In the genomic region with DNA sequence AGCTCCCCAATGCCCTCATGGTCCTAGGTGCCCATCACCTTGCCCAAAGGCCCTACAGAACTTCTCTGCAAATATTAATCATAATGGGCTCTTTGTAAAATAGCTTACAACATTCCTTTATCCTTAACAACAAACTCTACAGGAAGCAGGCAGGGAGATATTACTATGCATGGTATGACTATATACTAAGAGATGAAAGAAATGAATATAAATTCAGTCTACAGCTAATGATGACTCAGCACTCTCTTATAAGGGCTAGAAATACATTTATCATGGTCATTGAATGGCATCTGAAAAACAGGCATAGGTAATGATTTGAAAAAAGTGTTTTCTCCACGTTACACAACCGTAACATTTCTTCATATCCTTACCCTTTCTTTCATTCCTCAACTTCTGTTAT, we compare ENCODE assay signal across 2 cellular contexts.
TF ChIP-seq lines count a peak whose summit lies in the region.

No MANE protein-coding gene starts in this region.

TF ChIP-seq in GM23338, 12 proteins besides CTCF, POLR2A, EP300 and RAD21:
- TF ChIP-seq JUNB (IDR thresholded peaks at IDR 0.05; ENCODE audit: unreplicated experiment), result no peak
- TF ChIP-seq POLR2AphosphoS5 (IDR thresholded peaks at IDR 0.05; ENCODE audit: low read depth), result no peak
- no peak for TF ChIP-seq NANOG (IDR thresholded peaks at IDR 0.05; ENCODE audit: borderline replicate concordance)

TF ChIP-seq in H1, 55 proteins besides CTCF, POLR2A, EP300 and RAD21:
- TF ChIP-seq MAFK (IDR thresholded peaks at IDR 0.05; ENCODE audit: low read depth, low read length) (peak; percentile 85), BACH1 (IDR thresholded peaks at IDR 0.05; ENCODE audit: low read length) (0 out of 2 replicates have a peak, but pooled peaks have one; percentile 31), ASH2L (IDR thresholded peaks at IDR 0.05; ENCODE audit: low read length) (no peak)
